In genomic region chr1:51736702-51737101, GRCh38 we compare ENCODE assay signal across 10 cellular contexts.
DNase-seq lines count a peak whose midpoint lies in the region; ATAC-seq and TF ChIP-seq lines count a peak whose summit lies in the region.
"Had no signal": no experiment of that assay in that cellular context is flagged by ENCODE, and none has a peak within 500 bp of the region (broad histone marks: within the 10 kb centered on the region; RNA-seq: fewer than 3 reads in every experiment).

No MANE protein-coding gene starts in this region.

- no peak overlapping the region for H3K4me3 ChIP-seq in BLaER1
- H3K4me3 ChIP-seq in Karpas-422 (ENCODE audit: low read length), result no peak overlapping the region
- H3K4me3 ChIP-seq in body of pancreas, result no peak overlapping the region

- peaks cover 97% of the 10 kb centered on the region for H3K79me2 ChIP-seq in Karpas-422 (ENCODE audit: low read length)

- no peak overlapping the region for H2AFZ ChIP-seq in Karpas-422 (ENCODE audit: low read length)

- no peaks in the 10 kb centered on the region for H3K9me2 ChIP-seq in Karpas-422 (replicated peaks; ENCODE audit: insufficient read depth, low read length)

- H3K4me2 ChIP-seq in BLaER1 (0 out of 2 replicates have a peak overlapping the region, but pooled peaks have one; percentile 2), Karpas-422 (ENCODE audit: low read depth, low read length, poor library complexity, severe bottlenecking) (no peak overlapping the region)

- H3K27me3 ChIP-seq in BLaER1 (no peaks in the 10 kb centered on the region), Karpas-422 (ENCODE audit: low read length) (no peaks in the 10 kb centered on the region), body of pancreas (no peaks in the 10 kb centered on the region)

- no peaks in the 10 kb centered on the region for H3K9me3 ChIP-seq in BLaER1
- H3K9me3 ChIP-seq in Karpas-422 (ENCODE audit: low read length), result no peaks in the 10 kb centered on the region
- no peaks in the 10 kb centered on the region for H3K9me3 ChIP-seq in body of pancreas

- DNase-seq in Karpas-422 (peak; percentile 43), body of pancreas (peak in 3 of 4 donors; percentile 21 to 41 (median 31)), lung microvascular endothelial cell (ENCODE audit: low read depth in 2 of 2) (peak; percentile 27 to 93), NCI-H748 treated with DMSO at 0.1 percent for 48 hours (lab: John Stamatoyannopoulos, UW) (no peak), GDM1 (lab: John Stamatoyannopoulos, UW) (no peak), anterior cingulate cortex (lab: John Stamatoyannopoulos, UW) (no peak)
- no peak for DNase-seq in activated naive CD4-positive, alpha-beta T cell treated with anti-CD3 and anti-CD28 coated beads, Interleukin-2, amount 50 U/mL, for 16 hours
- DNase-seq: activated CD4-positive, alpha-beta T cell treated with anti-CD3 and anti-CD28 coated beads for 1 hour; GF-D8 had no signal

- no peak for TF ChIP-seq CTCF in body of pancreas (IDR thresholded peaks at IDR 0.05)

- no peak overlapping the region for H3K9ac ChIP-seq in BLaER1
- no peak overlapping the region for H3K9ac ChIP-seq in Karpas-422 (ENCODE audit: low read length)

- intact Hi-C loops in body of pancreas (cut with DNase I), result no loop called here

- H3K4me1 ChIP-seq in BLaER1, result peaks cover 42% of the 10 kb centered on the region
- peaks cover 55% of the 10 kb centered on the region for H3K4me1 ChIP-seq in Karpas-422 (ENCODE audit: low read length)
- H3K4me1 ChIP-seq in body of pancreas, result peaks cover 79% of the 10 kb centered on the region

- no peak overlapping the region for H3K27ac ChIP-seq in BLaER1
- no peak overlapping the region for H3K27ac ChIP-seq in Karpas-422 (ENCODE audit: low read length)
- peak overlapping the region; percentile 4 to 65 (median 42) for H3K27ac ChIP-seq in body of pancreas

- no peak for TF ChIP-seq POLR2A in body of pancreas (IDR thresholded peaks at IDR 0.05)

- H3K36me3 ChIP-seq in BLaER1 (peaks cover under 1% of the 10 kb centered on the region; the same call in 1 of the 2 replicates), Karpas-422 (ENCODE audit: insufficient read depth, low read length) (no peaks in the 10 kb centered on the region), body of pancreas (replicated peaks in 1 of 2; ENCODE audit: insufficient read depth in 1 of 2, low read depth in 2 of 2) (no peaks in the 10 kb centered on the region)

- ATAC-seq in body of pancreas, result peak; percentile 54

- H4K20me1 ChIP-seq in BLaER1, result peaks cover 95% of the 10 kb centered on the region
- peaks cover 54% of the 10 kb centered on the region for H4K20me1 ChIP-seq in Karpas-422 (ENCODE audit: insufficient read depth, low read depth, low read length)

Comparison
In these comparisons a context has a peak if more than half of its experiments do, and no peak if none do; other contexts are left out.
1. H3K27ac ChIP-seq: peak in body of pancreas (4 of 4); none in BLaER1 (single experiment) and Karpas-422 (single experiment).
2. DNase-seq: peak in Karpas-422 (single experiment), body of pancreas (3 of 4) and lung microvascular endothelial cell (2 of 2); none in NCI-H748 treated with DMSO at 0.1 percent for 48 hours (single experiment), GDM1 (single experiment), anterior cingulate cortex (0 of 58) and activated naive CD4-positive, alpha-beta T cell treated with anti-CD3 and anti-CD28 coated beads, Interleukin-2, amount 50 U/mL, for 16 hours (single experiment).